Comparison of ENCODE assay signal across 14 cellular contexts in the genomic region with DNA sequence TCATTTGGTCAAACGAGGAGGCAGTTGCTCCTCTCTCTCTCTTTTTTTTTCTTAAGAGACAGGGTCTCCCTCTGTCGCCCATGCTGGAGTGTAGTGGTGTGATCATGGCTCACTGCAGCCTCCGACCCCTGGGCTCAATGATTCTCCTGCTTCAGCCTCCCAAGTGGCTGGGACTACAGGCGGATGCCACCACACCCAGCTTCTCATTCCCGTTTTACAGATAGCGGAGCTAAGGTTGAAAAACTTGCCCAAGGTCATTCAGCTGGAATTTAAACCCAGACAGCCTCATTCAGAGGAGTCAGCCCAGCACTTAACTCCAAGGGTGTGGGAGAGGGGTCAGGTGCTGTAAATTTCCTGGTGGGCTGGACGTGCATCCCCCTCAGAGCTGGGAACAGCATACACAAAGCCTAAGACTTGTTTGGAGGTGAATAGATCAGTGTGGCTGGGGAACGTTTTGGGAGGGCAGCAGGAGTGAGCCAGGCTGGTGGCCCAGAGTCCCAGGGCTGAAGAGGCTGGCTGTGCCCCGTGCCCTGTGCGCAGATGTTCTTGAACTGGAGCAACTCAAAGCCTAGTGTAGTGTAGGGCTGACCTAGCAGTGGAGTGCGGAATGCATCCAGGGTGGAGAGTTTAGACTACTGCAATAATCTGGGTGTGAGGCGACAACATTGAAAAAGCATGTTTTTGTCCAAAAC. TPM values are rescaled to one million over a fixed set of nuclear protein-coding genes. Genes with fewer than 3 reads are reported as not detected.
DNase-seq lines count a peak whose midpoint lies in the region; ATAC-seq, FAIRE-seq and TF ChIP-seq lines count a peak whose summit lies in the region.
"Had no signal": no experiment of that assay in that cellular context is flagged by ENCODE, and none has a peak within 500 bp of the region (broad histone marks: within the 10 kb centered on the region; RNA-seq: fewer than 3 reads in every experiment).

No MANE protein-coding gene starts in this region.

- CTCF ChIA-PET in AG04449 (lab: Yijun Ruan, JAX), result no interaction called here

- no peak for FAIRE-seq in H54 (lab: Jason Lieb, UNC)
- FAIRE-seq: TTC549 had no signal

- DNase-seq in AG04449 (ENCODE audit: low read depth, low spot score) (no peak), fibroblast of villous mesenchyme (ENCODE audit: low read depth) (no peak), osteocyte (ENCODE audit: extremely low spot score, unreplicated experiment) (peak; percentile 74), HuH-7.5 (ENCODE audit: low spot score) (no peak), H54 (ENCODE audit: insufficient read length, low spot score) (no peak)
- DNase-seq: activated gamma-delta T cell, foreskin melanocyte had no signal

- peak overlapping the region; percentile 90 for H3K4me3 Mint-ChIP-seq in osteocyte (ENCODE audit: unreplicated experiment)

- H3K9me3 Mint-ChIP-seq in osteocyte (ENCODE audit: unreplicated experiment), result no peaks in the 10 kb centered on the region

- POLR2A ChIA-PET in AG04449 (lab: Yijun Ruan, JAX), result no interaction called here

- TF ChIP-seq CTCF in AG04449 (IDR thresholded peaks at IDR 0.05; ENCODE audit: insufficient read depth, low read length, missing control alignments), result no peak
- TF ChIP-seq CTCF in WI38 (IDR thresholded peaks at IDR 0.05; ENCODE audit: low read depth, low read length), result no peak
- no peak for TF ChIP-seq CTCF in fibroblast of villous mesenchyme (IDR thresholded peaks at IDR 0.05; ENCODE audit: insufficient read depth, low read depth, low read length)
- no peak for TF ChIP-seq CTCF in osteocyte (IDR thresholded peaks at IDR 0.05)

- TF ChIP-seq POLR2A in H54 (IDR thresholded peaks at IDR 0.05; ENCODE audit: low read depth, low read length), result no peak

- H3K27me3 Mint-ChIP-seq in osteocyte (ENCODE audit: unreplicated experiment), result no peaks in the 10 kb centered on the region

- peaks cover 27% of the 10 kb centered on the region for H3K36me3 Mint-ChIP-seq in osteocyte (ENCODE audit: unreplicated experiment)

- peak overlapping the region; percentile 88 for H3K27ac Mint-ChIP-seq in osteocyte (ENCODE audit: unreplicated experiment)

- H3K4me1 Mint-ChIP-seq in osteocyte (ENCODE audit: unreplicated experiment), result peaks cover 78% of the 10 kb centered on the region

- ATAC-seq in HG03175 (IDR thresholded peaks at IDR 0.05; ENCODE audit: unreplicated experiment) (no peak), GM18517 (IDR thresholded peaks at IDR 0.05; ENCODE audit: unreplicated experiment) (no peak)

- H3K4me3 ChIP-seq in AG04449 (ENCODE audit: low read depth, low read length) (peak overlapping the region; percentile 75), WI38 (ENCODE audit: low read depth, low read length) (peak overlapping the region; percentile 74), fibroblast of villous mesenchyme (ENCODE audit: low read depth, low read length) (peak overlapping the region; percentile 68)
- H3K4me3 ChIP-seq: BLaER1 had no signal

RNA-seq across cellular contexts. Expression of gene HTRA1, which starts 2.3 kb away (rescaled TPM):
- total RNA-seq in fibroblast of villous mesenchyme, result 88.9 and 160 TPM in 2 replicates
- 1,546 and 1,638 TPM in 2 replicates for total RNA-seq in osteocyte

RNA-seq across cellular contexts. Expression of gene ARMS2, which starts 9.2 kb away (rescaled TPM):
- total RNA-seq in fibroblast of villous mesenchyme (not detected in 2 replicates), osteocyte (not detected in 2 replicates)
- total RNA-seq: M059J, omental fat pad had no signal
